In the genomic region with DNA sequence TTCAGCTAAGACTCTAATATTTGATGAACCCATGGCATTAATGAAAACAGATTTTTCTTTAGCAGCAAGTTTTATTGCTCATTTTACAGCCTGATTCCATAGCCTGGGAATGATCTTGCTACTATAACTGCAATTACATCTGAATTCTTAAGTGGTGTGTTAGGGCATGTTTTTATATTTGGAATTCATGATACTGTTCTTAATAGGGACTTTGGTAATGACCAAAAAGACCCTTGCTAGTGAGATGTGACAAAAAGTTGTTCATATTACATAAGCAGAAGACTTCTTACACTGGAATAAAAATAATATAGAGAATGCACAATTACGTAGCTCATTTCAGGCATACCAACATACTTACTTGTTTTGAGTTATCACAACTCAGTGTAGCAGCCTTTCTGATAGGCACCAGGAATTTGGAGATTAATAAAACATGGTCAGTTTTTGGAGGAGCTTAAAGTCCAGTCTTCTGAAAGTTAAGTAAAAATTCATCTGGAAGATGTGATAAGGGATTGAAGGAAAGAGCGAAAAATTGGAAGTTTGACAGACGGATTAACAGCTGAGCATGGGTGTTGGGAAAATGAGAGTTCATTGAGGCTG, we compare ENCODE assay signal across 27 cellular contexts.
"Had no signal": no experiment of that assay in that cellular context is flagged by ENCODE, and none has a peak within 500 bp of the region (broad histone marks: within the 10 kb centered on the region; RNA-seq: fewer than 3 reads in every experiment).

No MANE protein-coding gene starts in this region.

- FAIRE-seq: endometrium had no signal

- H3K4me1 Mint-ChIP-seq: activated CD4-positive, alpha-beta memory T cell treated with anti-CD3 and anti-CD28 coated beads, Interleukin-2, amount 10 ng/mL, durations not matched to agents 7 days and 5 days; activated CD4-positive, alpha-beta T cell treated with anti-CD3 and anti-CD28 coated beads, Interleukin-2, amount 10 ng/mL, durations not matched to agents 24 days and 14 days; activated naive CD4-positive, alpha-beta T cell treated with anti-CD3 and anti-CD28 coated beads, Interleukin-2, amount 10 ng/mL, durations not matched to agents 7 days and 5 days; naive thymus-derived CD8-positive, alpha-beta T cell had no signal

- ATAC-seq: activated CD4-positive, CD25-positive, alpha-beta regulatory T cell treated with anti-CD3 and anti-CD28 coated beads, Interleukin-2, amount 50 U/mL, for 24 hours; activated T-cell treated with anti-CD3 and anti-CD28 coated beads, Interleukin-2, amount 50 U/mL, for 72 hours; gastrocnemius medialis; left ventricle myocardium superior; naive thymus-derived CD8-positive, alpha-beta T cell had no signal

- H3K9me3 ChIP-seq: gastrocnemius medialis, ovary, prostate gland, right atrium auricular region, thyroid gland had no signal

- H3K4me3 ChIP-seq: cardiac muscle cell, gastrocnemius medialis, ovary, prostate gland, right atrium auricular region, thyroid gland had no signal

- H3K9me3 Mint-ChIP-seq: activated CD4-positive, alpha-beta memory T cell treated with anti-CD3 and anti-CD28 coated beads, Interleukin-2, amount 10 ng/mL, durations not matched to agents 7 days and 5 days; activated CD4-positive, alpha-beta T cell treated with anti-CD3 and anti-CD28 coated beads, Interleukin-2, amount 10 ng/mL, durations not matched to agents 24 days and 14 days; activated naive CD4-positive, alpha-beta T cell treated with anti-CD3 and anti-CD28 coated beads, Interleukin-2, amount 10 ng/mL, durations not matched to agents 7 days and 5 days; activated T-cell treated with anti-CD3 and anti-CD28 coated beads, Interleukin-2, amount 50 U/mL, for 72 hours; dendritic cell treated with granulocyte-macrophage colony-stimulating factor and Interleukin-4, amounts not matched to agents 40 ng/mL and 50 ng/mL, for 4 days; mesothelial cell of epicardium; naive thymus-derived CD8-positive, alpha-beta T cell; stimulated activated naive CD8-positive, alpha-beta T cell treated with anti-CD3 and anti-CD28 coated beads, Interleukin-15, Interleukin-2, amounts not matched to agents 100 ng/mL and 50 ng/mL, for 24 hours; T-helper 2 cell treated with Interferon-gamma antibody and Interleukin-4, amounts not matched to agents 5 μg/mL and 100 μg/mL, for 36 hours had no signal

- DNase-seq: activated CD4-positive, alpha-beta memory T cell treated with anti-CD3 and anti-CD28 coated beads, Interleukin-2, amount 10 ng/mL, durations not matched to agents 7 days and 5 days; activated CD4-positive, alpha-beta T cell treated with anti-CD3 and anti-CD28 coated beads, Interleukin-2, amount 10 ng/mL, durations not matched to agents 24 days and 14 days; activated effector memory CD4-positive, alpha-beta T cell treated with Interleukin-2 at 50 U/mL for 16 hours; activated naive CD4-positive, alpha-beta T cell treated with anti-CD3 and anti-CD28 coated beads, Interleukin-2, amount 10 ng/mL, durations not matched to agents 7 days and 5 days; activated T-cell treated with anti-CD3 and anti-CD28 coated beads, Interleukin-2, amount 50 U/mL, for 72 hours; amygdala; effector CD4-positive, alpha-beta T cell; gastrocnemius medialis; hippocampal formation; left ventricle myocardium superior; mammary epithelial cell; naive thymus-derived CD8-positive, alpha-beta T cell; ovary; stimulated activated CD4-positive, alpha-beta T cell treated with anti-CD3 and anti-CD28 coated beads, Interleukin-12 subunit alpha, Interleukin-12 subunit beta, amount 100 ng/mL, for 4 hours; stimulated activated CD4-positive, alpha-beta T cell treated with anti-CD3 and anti-CD28 coated beads, Interleukin-4, amount 100 ng/mL, for 4 hours; substantia nigra; thyroid gland had no signal

- H3K4me1 ChIP-seq: gastrocnemius medialis, prostate gland had no signal

- H3K27me3 ChIP-seq: cardiac muscle cell, gastrocnemius medialis, ovary, right atrium auricular region, thyroid gland had no signal

- H3K36me3 Mint-ChIP-seq: activated naive CD4-positive, alpha-beta T cell treated with anti-CD3 and anti-CD28 coated beads, Interleukin-2, amount 10 ng/mL, durations not matched to agents 7 days and 5 days; mesothelial cell of epicardium; naive thymus-derived CD8-positive, alpha-beta T cell had no signal

- H3K27ac Mint-ChIP-seq: activated CD4-positive, alpha-beta memory T cell treated with anti-CD3 and anti-CD28 coated beads, Interleukin-2, amount 10 ng/mL, durations not matched to agents 7 days and 5 days; activated CD4-positive, alpha-beta T cell treated with anti-CD3 and anti-CD28 coated beads, Interleukin-2, amount 10 ng/mL, durations not matched to agents 24 days and 14 days; activated naive CD4-positive, alpha-beta T cell treated with anti-CD3 and anti-CD28 coated beads, Interleukin-2, amount 10 ng/mL, durations not matched to agents 7 days and 5 days; activated T-cell treated with anti-CD3 and anti-CD28 coated beads, Interleukin-2, amount 50 U/mL, for 72 hours; dendritic cell treated with granulocyte-macrophage colony-stimulating factor and Interleukin-4, amounts not matched to agents 40 ng/mL and 50 ng/mL, for 4 days; naive thymus-derived CD8-positive, alpha-beta T cell; stimulated activated naive CD8-positive, alpha-beta T cell treated with anti-CD3 and anti-CD28 coated beads, Interleukin-15, Interleukin-2, amounts not matched to agents 100 ng/mL and 50 ng/mL, for 24 hours; T-helper 2 cell treated with Interferon-gamma antibody and Interleukin-4, amounts not matched to agents 5 μg/mL and 100 μg/mL, for 36 hours had no signal

- H3K27me3 Mint-ChIP-seq: activated CD4-positive, alpha-beta memory T cell treated with anti-CD3 and anti-CD28 coated beads, Interleukin-2, amount 10 ng/mL, durations not matched to agents 7 days and 5 days; activated CD4-positive, alpha-beta T cell treated with anti-CD3 and anti-CD28 coated beads, Interleukin-2, amount 10 ng/mL, durations not matched to agents 24 days and 14 days; activated naive CD4-positive, alpha-beta T cell treated with anti-CD3 and anti-CD28 coated beads, Interleukin-2, amount 10 ng/mL, durations not matched to agents 7 days and 5 days; dendritic cell treated with granulocyte-macrophage colony-stimulating factor and Interleukin-4, amounts not matched to agents 40 ng/mL and 50 ng/mL, for 4 days had no signal

- H3K36me3 ChIP-seq: cardiac muscle cell, gastrocnemius medialis, ovary, prostate gland, right atrium auricular region, thyroid gland had no signal

- H3K4me3 Mint-ChIP-seq: activated CD4-positive, alpha-beta memory T cell treated with anti-CD3 and anti-CD28 coated beads, Interleukin-2, amount 10 ng/mL, durations not matched to agents 7 days and 5 days; activated CD4-positive, alpha-beta T cell treated with anti-CD3 and anti-CD28 coated beads, Interleukin-2, amount 10 ng/mL, durations not matched to agents 24 days and 14 days; activated naive CD4-positive, alpha-beta T cell treated with anti-CD3 and anti-CD28 coated beads, Interleukin-2, amount 10 ng/mL, durations not matched to agents 7 days and 5 days; activated T-cell treated with anti-CD3 and anti-CD28 coated beads, Interleukin-2, amount 50 U/mL, for 72 hours; dendritic cell treated with granulocyte-macrophage colony-stimulating factor and Interleukin-4, amounts not matched to agents 40 ng/mL and 50 ng/mL, for 4 days; mesothelial cell of epicardium; naive thymus-derived CD8-positive, alpha-beta T cell; stimulated activated naive CD8-positive, alpha-beta T cell treated with anti-CD3 and anti-CD28 coated beads, Interleukin-15, Interleukin-2, amounts not matched to agents 100 ng/mL and 50 ng/mL, for 24 hours; T-helper 2 cell treated with Interferon-gamma antibody and Interleukin-4, amounts not matched to agents 5 μg/mL and 100 μg/mL, for 36 hours had no signal

- H3K27ac ChIP-seq: cardiac muscle cell, gastrocnemius medialis, ovary, prostate gland, right atrium auricular region, thyroid gland, VCaP had no signal
